Comparison of ENCODE assay signal across 8 cellular contexts in the genomic region with DNA sequence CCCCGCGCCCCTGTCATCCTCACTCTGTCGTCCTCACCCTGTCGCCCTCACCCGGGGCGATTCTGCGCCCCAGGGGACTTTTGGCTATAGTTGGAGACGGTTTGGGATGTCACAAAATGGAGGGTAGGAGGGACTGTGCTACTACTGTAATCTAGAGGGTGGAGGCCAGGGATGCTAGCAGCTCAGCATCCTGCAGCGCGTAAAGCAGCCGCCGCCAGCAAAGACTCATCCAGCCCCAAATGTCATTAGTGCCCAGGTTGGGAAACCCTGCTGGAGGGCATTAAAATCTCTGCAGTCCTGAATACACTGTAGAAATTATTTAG. TPM values are rescaled to one million over a fixed set of nuclear protein-coding genes. Genes with fewer than 3 reads are reported as not detected.
DNase-seq lines count a peak whose midpoint lies in the region; ATAC-seq and TF ChIP-seq lines count a peak whose summit lies in the region.

No MANE protein-coding gene starts in this region.

- H3K27me3 ChIP-seq in heart left ventricle: no peaks in the 10 kb centered on the region

- H3K4me3 ChIP-seq in heart left ventricle (peak overlapping the region; percentile 74 to 99 (median 88)), WI38 (ENCODE audit: low read depth, low read length) (peak overlapping the region; percentile 99), skin epidermis (peak overlapping the region; percentile 69 to 99 (median 88))

- H3K27ac ChIP-seq in heart left ventricle (peak overlapping the region in 11 of 12 donors; percentile 76 to 94 (median 88)), skin epidermis (peak overlapping the region; percentile 27 to 94 (median 88))

- peaks cover 5% of the 10 kb centered on the region for H3K9me3 Mint-ChIP-seq in glutamatergic neuron (ENCODE audit: unreplicated experiment)

- TF ChIP-seq CTCF in heart left ventricle (IDR thresholded peaks at IDR 0.05) (no peak), WI38 (IDR thresholded peaks at IDR 0.05; ENCODE audit: low read depth, low read length) (no peak), glutamatergic neuron (IDR thresholded peaks at IDR 0.05; ENCODE audit: partially characterized antibody, unreplicated experiment) (no peak)

- peaks cover 0 to 41% (median 40%) of the 10 kb centered on the region in 9 donors for H3K36me3 ChIP-seq in heart left ventricle

- intact Hi-C loops in heart left ventricle (cut with DNase I): loop anchor here in 2 of 10 donors (1.0 to 10.0 kb wide), 3 partner anchors 28 to 1765 kb away; a partner anchor contains a TSS
- intact Hi-C loops in Right ventricle myocardium superior (cut with DNase I): no loop called here

- no peaks in the 10 kb centered on the region for H3K4me1 Mint-ChIP-seq in glutamatergic neuron (ENCODE audit: low read depth, unreplicated experiment)

- TF ChIP-seq POLR2A in heart left ventricle (IDR thresholded peaks at IDR 0.05): no peak

- H3K4me1 ChIP-seq in heart left ventricle: peaks cover 0 to 15% (median 9%) of the 10 kb centered on the region in 12 donors

- DNase-seq in heart left ventricle (no peak), Right ventricle myocardium superior (no peak), glutamatergic neuron (no peak), NCI-H2029 (lab: John Stamatoyannopoulos, UW) (no peak), NCI-H2227 treated with DMSO at 0.1 percent for 48 hours (lab: John Stamatoyannopoulos, UW) (no peak)
- no peak for DNase-seq in activated CD4-positive, alpha-beta T cell treated with anti-CD3 and anti-CD28 coated beads for 48 hours

- 0% methylated on average over 10 to 12 of the region's 12 CpGs; no CpG with 5 or more reads in 1 of the 4 donors for WGBS in heart left ventricle, 4 donors

- peak in 1 of 4 donors; percentile 2 for ATAC-seq in heart left ventricle
- ATAC-seq in Right ventricle myocardium superior (ENCODE audit: poor library complexity): no peak

- H3K4me3 Mint-ChIP-seq in glutamatergic neuron (ENCODE audit: unreplicated experiment): peak overlapping the region; percentile 96

- H3K27ac Mint-ChIP-seq in glutamatergic neuron (ENCODE audit: unreplicated experiment): peak overlapping the region; percentile 38

- H3K27me3 Mint-ChIP-seq in glutamatergic neuron (ENCODE audit: unreplicated experiment): peaks cover 2% of the 10 kb centered on the region

- H3K36me3 Mint-ChIP-seq in glutamatergic neuron (ENCODE audit: unreplicated experiment): peaks cover 11% of the 10 kb centered on the region

- peaks cover 0 to 9% (median 0%) of the 10 kb centered on the region in 12 donors for H3K9me3 ChIP-seq in heart left ventricle

RNA-seq across cellular contexts. Expression of a gene that starts 0.4 kb away (rescaled TPM):
- total RNA-seq in heart left ventricle (1 to 10 TPM; 3.1 to 7.1 (median 3.9) TPM), Right ventricle myocardium superior (2.9 TPM), glutamatergic neuron (ENCODE audit: unreplicated experiment) (13.7 TPM)
- 1 to 10 TPM; 1.9 to 2.0 TPM for polyA plus RNA-seq in heart left ventricle

RNA-seq across cellular contexts. Expression of a gene that starts 11.4 kb away (rescaled TPM):
- total RNA-seq in heart left ventricle (not detected), Right ventricle myocardium superior (not detected), glutamatergic neuron (ENCODE audit: unreplicated experiment) (1.3 TPM)
- polyA plus RNA-seq in heart left ventricle: not detected

RNA-seq across cellular contexts. Expression of a gene that starts 20.7 kb away (rescaled TPM):
- total RNA-seq in heart left ventricle (not detected), Right ventricle myocardium superior (not detected), glutamatergic neuron (ENCODE audit: unreplicated experiment) (1.5 TPM)
- not detected for polyA plus RNA-seq in heart left ventricle

RNA-seq across cellular contexts. Expression of a gene that starts 29.9 kb away (rescaled TPM):
- total RNA-seq in heart left ventricle (not detected), Right ventricle myocardium superior (not detected), glutamatergic neuron (ENCODE audit: unreplicated experiment) (not detected)
- not detected for polyA plus RNA-seq in heart left ventricle

RNA-seq across cellular contexts. Expression of a gene that starts 39.5 kb away (rescaled TPM):
- total RNA-seq in heart left ventricle: not detected
- not detected for polyA plus RNA-seq in heart left ventricle
- not detected for total RNA-seq in Right ventricle myocardium superior
- not detected for total RNA-seq in glutamatergic neuron (ENCODE audit: unreplicated experiment)
